In genomic region chr9:96655198-96655851, GRCh38 we compare ENCODE assay signal across 8 cellular contexts.
A peak's percentile ranks its signal among the peaks of the same experiment; 100 is the strongest.
DNase-seq lines count a peak whose midpoint lies in the region; ATAC-seq and TF ChIP-seq lines count a peak whose summit lies in the region.

A gene with protein sequence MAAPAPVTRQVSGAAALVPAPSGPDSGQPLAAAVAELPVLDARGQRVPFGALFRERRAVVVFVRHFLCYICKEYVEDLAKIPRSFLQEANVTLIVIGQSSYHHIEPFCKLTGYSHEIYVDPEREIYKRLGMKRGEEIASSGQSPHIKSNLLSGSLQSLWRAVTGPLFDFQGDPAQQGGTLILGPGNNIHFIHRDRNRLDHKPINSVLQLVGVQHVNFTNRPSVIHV (minus strand): TSS chr9:96655317. CDS start chr9:96655281, 36 bp downstream.

- H3K27ac ChIP-seq in RWPE1: peak within 1 kb of the TSS; percentile 99
- H3K27ac ChIP-seq in stomach smooth muscle (ENCODE audit: low read length): peak within 1 kb of the TSS; percentile 93

- H3K9me3 ChIP-seq in neuron (ENCODE audit: low read length): no peaks in the 10 kb centered on the region
- no peaks in the 10 kb centered on the region for H3K9me3 ChIP-seq in stomach smooth muscle (ENCODE audit: control insufficient read depth in 2 of 2, low read length in 2 of 2)

- peak; percentile 44; the same call in 1 of the 2 replicates for TF ChIP-seq CTCF in RWPE1 (conservative IDR thresholded peaks at IDR 0.05; ENCODE audit: low read depth)
- TF ChIP-seq CTCF in foreskin fibroblast (IDR thresholded peaks at IDR 0.05; ENCODE audit: low read depth, low read length): no peak

- peak; percentile 60 for ATAC-seq in GM19043 (IDR thresholded peaks at IDR 0.05; ENCODE audit: low read depth, unreplicated experiment)
- ATAC-seq in HG03439 (IDR thresholded peaks at IDR 0.05; ENCODE audit: unreplicated experiment): peak; percentile 60

- peak within 1 kb of the TSS; percentile 99 for H2AFZ ChIP-seq in neuron (ENCODE audit: low read depth, low read length)

- H3K36me3 ChIP-seq in neuron (ENCODE audit: insufficient read depth, low read length) (no peaks in the 10 kb centered on the region), stomach smooth muscle (ENCODE audit: control insufficient read depth in 2 of 2, insufficient read depth in 2 of 2, low read length in 2 of 2) (peaks cover 3 to 10% of the 10 kb centered on the region in 2 donors)

- POLR2A ChIA-PET in RWPE1 (lab: Yijun Ruan, JAX; ENCODE audit: low non-redundant PET): interaction anchor here (1.0 to 1.4 kb wide), 2 partner anchors 25 to 235 kb away, joined by 3 to 4 read pairs; no protein-coding TSS in a partner anchor

- H3K27me3 ChIP-seq in neuron (ENCODE audit: insufficient read depth, low read length): no peaks in the 10 kb centered on the region
- H3K27me3 ChIP-seq in stomach smooth muscle (ENCODE audit: control insufficient read depth in 1 of 2, insufficient read depth in 2 of 2, low read length in 2 of 2): no peaks in the 10 kb centered on the region

- H3K4me1 ChIP-seq in neuron (ENCODE audit: insufficient read depth, low read length) (peaks cover 3% of the 10 kb centered on the region), stomach smooth muscle (ENCODE audit: control insufficient read depth, insufficient read depth, low read length) (peaks cover 17% of the 10 kb centered on the region)

- peak within 1 kb of the TSS; percentile 82 to 92 for H3K9ac ChIP-seq in stomach smooth muscle (ENCODE audit: low read length in 2 of 2)

- H3K4me3 ChIP-seq in foreskin fibroblast (ENCODE audit: low read depth in 1 of 2, low read length in 2 of 2) (peak within 1 kb of the TSS; percentile 67 to 81), neuron (ENCODE audit: low read length) (peak within 1 kb of the TSS; percentile 85), stomach smooth muscle (ENCODE audit: low read length in 2 of 2) (peak within 1 kb of the TSS; percentile 81 to 84)

- peak; percentile 86 for DNase-seq in AG08396 (ENCODE audit: low spot score)
- DNase-seq in RWPE1 (ENCODE audit: low spot score): peak; percentile 75
- DNase-seq in activated gamma-delta T cell treated with Interleukin-2 at 50 U/mL for 16 hours: peak; percentile 71
- peak; percentile 59 to 84 for DNase-seq in foreskin fibroblast

- CTCF ChIA-PET in RWPE1 (lab: Yijun Ruan, JAX): interaction anchor here (0.5 to 0.9 kb wide), 4 partner anchors 167 to 239 kb away, joined by 3 read pairs; partner anchors contain the start of gene ZNF782

Comparison
In these comparisons a context has a peak if more than half of its experiments do, and no peak if none do; other contexts are left out.
1. Peak in every context shown above with its lines: DNase-seq, ATAC-seq, H3K4me3 ChIP-seq and H3K27ac ChIP-seq.